21 cellular contexts compared by ENCODE assay signal in the genomic region with DNA sequence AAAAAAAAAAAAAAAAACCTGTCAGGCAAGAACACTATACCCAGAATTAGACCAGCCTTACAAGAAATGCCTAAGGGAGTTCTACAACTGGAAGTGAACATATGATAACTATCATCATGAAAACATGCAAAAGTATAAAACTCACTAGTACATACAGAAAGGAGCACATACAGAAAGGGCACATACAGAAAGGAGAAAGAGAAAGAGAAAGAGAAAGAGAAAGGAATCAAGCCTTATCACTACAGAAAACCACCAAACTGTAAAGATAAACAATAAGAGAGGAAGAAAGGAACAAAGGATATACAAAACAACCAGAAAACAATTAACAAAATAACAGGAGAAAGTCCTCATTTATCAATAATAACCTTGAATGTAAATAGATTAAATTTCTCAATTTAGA. TPM values are rescaled to one million over a fixed set of nuclear protein-coding genes. Genes with fewer than 3 reads are reported as not detected.
DNase-seq lines count a peak whose midpoint lies in the region; ATAC-seq, FAIRE-seq and TF ChIP-seq lines count a peak whose summit lies in the region.
"Had no signal": no experiment of that assay in that cellular context is flagged by ENCODE, and none has a peak within 500 bp of the region (broad histone marks: within the 10 kb centered on the region; RNA-seq: fewer than 3 reads in every experiment).

No MANE protein-coding gene starts in this region.

- no peaks in the 10 kb centered on the region for H3K9me2 ChIP-seq in MM.1S (replicated peaks; ENCODE audit: insufficient read depth, low read length)

- no peaks in the 10 kb centered on the region for H3K27me3 ChIP-seq in MM.1S (replicated peaks; ENCODE audit: insufficient read depth, low read length)
- H3K27me3 ChIP-seq in bronchial epithelial cell (ENCODE audit: control insufficient read depth, insufficient read depth, low read length) = no peaks in the 10 kb centered on the region

- intact Hi-C loops in activated CD4-positive, alpha-beta memory T cell treated with anti-CD3 and anti-CD28 coated beads for 36 hours (cut with micrococcal nuclease) = no loop called here

- H3K4me3 ChIP-seq in MM.1S (ENCODE audit: low read length) (no peak overlapping the region), bronchial epithelial cell (ENCODE audit: low read depth, low read length) (no peak overlapping the region)
- H3K4me3 ChIP-seq: BLaER1 had no signal

- no peak overlapping the region for H2AFZ ChIP-seq in MM.1S (ENCODE audit: low read length)

- no peaks in the 10 kb centered on the region for H3K9me3 ChIP-seq in MM.1S (replicated peaks; ENCODE audit: insufficient read depth, low read length)
- H3K9me3 ChIP-seq: BLaER1 had no signal

- no peak overlapping the region for H3K27ac ChIP-seq in MM.1S (ENCODE audit: low read length)
- H3K27ac ChIP-seq: BLaER1 had no signal

- no peak overlapping the region for H3K4me3 Mint-ChIP-seq in activated CD4-positive, alpha-beta memory T cell treated with anti-CD3 and anti-CD28 coated beads, Interleukin-2, amount 10 ng/mL, durations not matched to agents 7 days and 5 days
- no peak overlapping the region for H3K4me3 Mint-ChIP-seq in activated CD4-positive, alpha-beta memory T cell treated with anti-CD3 and anti-CD28 coated beads for 36 hours
- H3K4me3 Mint-ChIP-seq: CD8-positive, alpha-beta T cell had no signal

- CTCF ChIA-PET in activated CD4-positive, alpha-beta memory T cell treated with anti-CD3 and anti-CD28 coated beads, Interleukin-2, amount 10 ng/mL, durations not matched to agents 7 days and 5 days (lab: Charles Lee) = no interaction called here
- CTCF ChIA-PET in activated CD4-positive, alpha-beta memory T cell treated with anti-CD3 and anti-CD28 coated beads for 36 hours (lab: Charles Lee) = no interaction called here
- CTCF ChIA-PET in HEK293T (lab: Yijun Ruan, JAX) = no interaction called here

- DNase-seq in activated CD4-positive, alpha-beta memory T cell treated with anti-CD3 and anti-CD28 coated beads, Interleukin-2, amount 10 ng/mL, durations not matched to agents 7 days and 5 days = no peak
- DNase-seq in activated CD4-positive, alpha-beta memory T cell treated with anti-CD3 and anti-CD28 coated beads for 36 hours = no peak
- DNase-seq in MM.1S = peak; percentile 10
- peak; percentile 42 for DNase-seq in bronchial epithelial cell (ENCODE audit: low read depth)
- no peak for DNase-seq in GM19240 (ENCODE audit: insufficient read length, low spot score)
- DNase-seq in HEK293T (ENCODE audit: extremely low spot score) = no peak
- DNase-seq: CD8-positive, alpha-beta T cell; DMS79 treated with DMSO at 0.1 percent for 48 hours; HCEC 1CT; IMR-90; Kasumi-1; NCI-H1105 treated with DMSO at 0.1 percent for 48 hours; NCI-H1694 treated with DMSO at 0.1 percent for 48 hours; NCI-H2107; NCI-H2227 treated with DMSO at 0.1 percent for 48 hours; NCI-H524 treated with DMSO at 0.1 percent for 48 hours; SHP77 treated with DMSO at 0.1 percent for 48 hours had no signal

- peaks cover 11% of the 10 kb centered on the region for H3K4me1 Mint-ChIP-seq in activated CD4-positive, alpha-beta memory T cell treated with anti-CD3 and anti-CD28 coated beads, Interleukin-2, amount 10 ng/mL, durations not matched to agents 7 days and 5 days
- H3K4me1 Mint-ChIP-seq in activated CD4-positive, alpha-beta memory T cell treated with anti-CD3 and anti-CD28 coated beads for 36 hours (ENCODE audit: low read depth) = peaks cover 4% of the 10 kb centered on the region

- POLR2A ChIA-PET in activated CD4-positive, alpha-beta memory T cell treated with anti-CD3 and anti-CD28 coated beads, Interleukin-2, amount 10 ng/mL, durations not matched to agents 7 days and 5 days (lab: Charles Lee) = no interaction called here
- POLR2A ChIA-PET in activated CD4-positive, alpha-beta memory T cell treated with anti-CD3 and anti-CD28 coated beads for 36 hours (lab: Charles Lee) = no interaction called here
- POLR2A ChIA-PET in HEK293T (lab: Yijun Ruan, JAX) = no interaction called here

- H3K36me3 Mint-ChIP-seq in activated CD4-positive, alpha-beta memory T cell treated with anti-CD3 and anti-CD28 coated beads, Interleukin-2, amount 10 ng/mL, durations not matched to agents 7 days and 5 days (ENCODE audit: low read depth) = no peaks in the 10 kb centered on the region
- H3K36me3 Mint-ChIP-seq in activated CD4-positive, alpha-beta memory T cell treated with anti-CD3 and anti-CD28 coated beads for 36 hours = no peaks in the 10 kb centered on the region
- H3K36me3 Mint-ChIP-seq: CD8-positive, alpha-beta T cell had no signal

- peaks cover 2% of the 10 kb centered on the region for H3K9me3 Mint-ChIP-seq in activated CD4-positive, alpha-beta memory T cell treated with anti-CD3 and anti-CD28 coated beads, Interleukin-2, amount 10 ng/mL, durations not matched to agents 7 days and 5 days
- no peaks in the 10 kb centered on the region for H3K9me3 Mint-ChIP-seq in activated CD4-positive, alpha-beta memory T cell treated with anti-CD3 and anti-CD28 coated beads for 36 hours

- peaks cover 10% of the 10 kb centered on the region for H3K79me2 ChIP-seq in MM.1S (ENCODE audit: low read length)

- ATAC-seq in GM18870 (IDR thresholded peaks at IDR 0.05; ENCODE audit: unreplicated experiment) (peak; percentile 75), HG03135 (IDR thresholded peaks at IDR 0.05; ENCODE audit: unreplicated experiment) (no peak)
- ATAC-seq: CD8-positive, alpha-beta T cell; SK-N-SH treated with all-trans-retinoic acid at 6 μM for 48 hours had no signal

- H3K27ac Mint-ChIP-seq in activated CD4-positive, alpha-beta memory T cell treated with anti-CD3 and anti-CD28 coated beads, Interleukin-2, amount 10 ng/mL, durations not matched to agents 7 days and 5 days = peak overlapping the region; percentile 23
- no peak overlapping the region for H3K27ac Mint-ChIP-seq in activated CD4-positive, alpha-beta memory T cell treated with anti-CD3 and anti-CD28 coated beads for 36 hours
- H3K27ac Mint-ChIP-seq: CD8-positive, alpha-beta T cell had no signal

- no peaks in the 10 kb centered on the region for H3K4me1 ChIP-seq in MM.1S (ENCODE audit: low read length)
- H3K4me1 ChIP-seq: BLaER1 had no signal

- peak overlapping the region; percentile 22; the same call in 1 of the 2 replicates for H3K4me2 ChIP-seq in MM.1S (ENCODE audit: low read depth, low read length)
- H3K4me2 ChIP-seq: BLaER1 had no signal

- H3K27me3 Mint-ChIP-seq in activated CD4-positive, alpha-beta memory T cell treated with anti-CD3 and anti-CD28 coated beads, Interleukin-2, amount 10 ng/mL, durations not matched to agents 7 days and 5 days = no peaks in the 10 kb centered on the region
- no peaks in the 10 kb centered on the region for H3K27me3 Mint-ChIP-seq in activated CD4-positive, alpha-beta memory T cell treated with anti-CD3 and anti-CD28 coated beads for 36 hours

- no peaks in the 10 kb centered on the region for H4K20me1 ChIP-seq in MM.1S (ENCODE audit: insufficient read depth, low read length)
- H4K20me1 ChIP-seq: BLaER1 had no signal

- FAIRE-seq in bronchial epithelial cell (lab: Jason Lieb, UNC) = no peak

- H3F3A ChIP-seq in MM.1S (ENCODE audit: insufficient read depth, low read length) = no peaks in the 10 kb centered on the region

- H3K9ac ChIP-seq in MM.1S (ENCODE audit: low read length) = no peak overlapping the region
- H3K9ac ChIP-seq: BLaER1 had no signal

- no peak for TF ChIP-seq CTCF in MM.1S (IDR thresholded peaks at IDR 0.05; ENCODE audit: low read length)
- no peak for TF ChIP-seq CTCF in bronchial epithelial cell (IDR thresholded peaks at IDR 0.05; ENCODE audit: insufficient read depth, low read length, severe bottlenecking)

- H3K36me3 ChIP-seq in MM.1S (replicated peaks; ENCODE audit: insufficient read depth, low read length) (no peaks in the 10 kb centered on the region), bronchial epithelial cell (ENCODE audit: control insufficient read depth, insufficient read depth, low read length) (no peaks in the 10 kb centered on the region)
- H3K36me3 ChIP-seq: BLaER1 had no signal

TF ChIP-seq in HEK293T, 16 proteins besides CTCF, POLR2A, EP300 and RAD21:
- TF ChIP-seq CTBP1 (IDR thresholded peaks at IDR 0.05; ENCODE audit: borderline replicate concordance) (no peak), BHLHE40 (IDR thresholded peaks at IDR 0.05; ENCODE audit: borderline replicate concordance) (no peak), ELF4 (IDR thresholded peaks at IDR 0.05) (no peak), TARDBP (IDR thresholded peaks at IDR 0.05) (no peak), SP1 (IDR thresholded peaks at IDR 0.05) (no peak)

RNA-seq across cellular contexts. Expression of gene PHKA1, which starts 50.4 kb away (rescaled TPM):
- 1 to 10 TPM; 1.4 to 1.6 TPM for total RNA-seq in activated CD4-positive, alpha-beta memory T cell treated with anti-CD3 and anti-CD28 coated beads, Interleukin-2, amount 10 ng/mL, durations not matched to agents 7 days and 5 days
- total RNA-seq in activated CD4-positive, alpha-beta memory T cell treated with anti-CD3 and anti-CD28 coated beads for 36 hours = 1 to 10 TPM; 3.5 to 3.8 TPM
- total RNA-seq in bronchial epithelial cell = 13.4 and 15.5 TPM in 2 replicates

Comparison
In these comparisons a context has a peak if more than half of its experiments do, and no peak if none do; other contexts are left out.
1. DNase-seq: peak in MM.1S (single experiment) and bronchial epithelial cell (single experiment); none in activated CD4-positive, alpha-beta memory T cell treated with anti-CD3 and anti-CD28 coated beads, Interleukin-2, amount 10 ng/mL, durations not matched to agents 7 days and 5 days (single experiment), activated CD4-positive, alpha-beta memory T cell treated with anti-CD3 and anti-CD28 coated beads for 36 hours (single experiment), GM19240 (single experiment) and HEK293T (single experiment).